10 cellular contexts compared by ENCODE assay signal in genomic region chr2:84807063-84807485, GRCh38.
DNase-seq lines count a peak whose midpoint lies in the region; ATAC-seq, FAIRE-seq and TF ChIP-seq lines count a peak whose summit lies in the region.
"Had no signal": no experiment of that assay in that cellular context is flagged by ENCODE, and none has a peak within 500 bp of the region (broad histone marks: within the 10 kb centered on the region; RNA-seq: fewer than 3 reads in every experiment).

No MANE protein-coding gene starts in this region.

- no peak overlapping the region for H3K4me2 ChIP-seq in HepG2 (ENCODE audit: low read depth, low read length)

- in situ Hi-C loops in HepG2 (cut with HindIII; ENCODE audit: extremely low pct_ligation_motif_present, low pct_unique_long_range_greater_than_20kb) = no loop called here

- H3K36me3 ChIP-seq in right lobe of liver = no peaks in the 10 kb centered on the region
- H3K36me3 ChIP-seq in HepG2 (replicated peaks in 1 of 2; ENCODE audit: control insufficient read depth in 1 of 2, insufficient read depth in 2 of 2, low read length in 2 of 2) = no peaks in the 10 kb centered on the region
- no peaks in the 10 kb centered on the region for H3K36me3 ChIP-seq in aorta (ENCODE audit: control insufficient read depth in 1 of 2, insufficient read depth in 2 of 2, low read length in 1 of 2)
- no peaks in the 10 kb centered on the region for H3K36me3 ChIP-seq in Caco-2 (ENCODE audit: control insufficient read depth, insufficient read depth, low read length)

- no peaks in the 10 kb centered on the region for H3K79me2 ChIP-seq in HepG2 (ENCODE audit: insufficient read depth, low read length)

- FAIRE-seq in HepG2 (lab: Jason Lieb, UNC) (no peak), TTC549 (lab: Jason Lieb, UNC) (peak; percentile 96)

- no peaks in the 10 kb centered on the region for H4K20me1 ChIP-seq in HepG2 (ENCODE audit: insufficient read depth, low read length)

- H3K9me3 ChIP-seq in right lobe of liver (no peaks in the 10 kb centered on the region), HepG2 (ENCODE audit: low read length) (no peaks in the 10 kb centered on the region), aorta (ENCODE audit: control insufficient read depth, low read length) (no peaks in the 10 kb centered on the region), Caco-2 (no peaks in the 10 kb centered on the region)

- CTCF ChIA-PET in HepG2 (lab: Yijun Ruan, JAX; ENCODE audit: low intra/inter-chr PET ratio, low total read pairs) (no interaction called here), Caco-2 (lab: Charles Lee) (no interaction called here)

- peak in 3 of 4 donors; percentile 29 to 42 (median 36) for ATAC-seq in right lobe of liver
- ATAC-seq in HepG2 = no peak
- ATAC-seq in aorta (ENCODE audit: low FRiP score) = peak; percentile 33

- DNase-seq in right lobe of liver (no peak), HepG2 (ENCODE audit: low spot score) (no peak), hepatic stellate cell (ENCODE audit: low spot score) (peak; percentile 85), aorta (no peak), NCI-H1105 treated with DMSO at 0.1 percent for 48 hours (lab: John Stamatoyannopoulos, UW) (no peak), Caco-2 (no peak), SKM-1 (lab: John Stamatoyannopoulos, UW; ENCODE audit: unreplicated experiment) (no peak)
- DNase-seq: CD8-positive, alpha-beta memory T cell; NCI-H524 had no signal

- H3K4me1 ChIP-seq in right lobe of liver = no peaks in the 10 kb centered on the region
- no peaks in the 10 kb centered on the region for H3K4me1 ChIP-seq in HepG2 (ENCODE audit: insufficient read depth, low read length)
- H3K4me1 ChIP-seq in aorta (ENCODE audit: control insufficient read depth in 1 of 2, insufficient read depth in 2 of 2, low read length in 2 of 2) = no peaks in the 10 kb centered on the region
- no peaks in the 10 kb centered on the region for H3K4me1 ChIP-seq in Caco-2

- H3K27ac ChIP-seq in right lobe of liver = no peak overlapping the region
- no peak overlapping the region for H3K27ac ChIP-seq in HepG2 (ENCODE audit: extremely low read length, insufficient read depth, low read length)
- H3K27ac ChIP-seq in aorta (ENCODE audit: low read depth in 1 of 2, low read length in 2 of 2) = no peak overlapping the region

- H3K27me3 Mint-ChIP-seq in Caco-2 (ENCODE audit: insufficient read depth, unreplicated experiment) = peaks cover 3% of the 10 kb centered on the region
- H3K27me3 Mint-ChIP-seq: CD8-positive, alpha-beta memory T cell had no signal

- no peaks in the 10 kb centered on the region for H3K4me1 Mint-ChIP-seq in Caco-2 (ENCODE audit: low read depth, unreplicated experiment)

- H3K4me3 ChIP-seq in right lobe of liver (no peak overlapping the region), HepG2 (replicated peaks in 1 of 3; ENCODE audit: insufficient read depth in 1 of 3, low read depth in 2 of 3, low read length in 3 of 3) (no peak overlapping the region), aorta (ENCODE audit: low read length in 2 of 2) (no peak overlapping the region), Caco-2 (ENCODE audit: low read depth, low read length) (no peak overlapping the region)

- POLR2A ChIA-PET in HepG2 (lab: Yijun Ruan, JAX) (no interaction called here), Caco-2 (lab: Charles Lee) (no interaction called here)

- BruUV-seq in HepG2 (replicated peaks; lab: Mats Ljungman, UMichigan) (no TSS peak), Caco-2 (replicated peaks; lab: Mats Ljungman, UMichigan) (no TSS peak)

- TF ChIP-seq EP300 in HepG2 (IDR thresholded peaks at IDR 0.05; ENCODE audit: low read depth in 2 of 2, low read length in 2 of 2) = no peak
- no peak for TF ChIP-seq EP300 in HepG2 (CRISPR knock-in tag; IDR thresholded peaks at IDR 0.05; ENCODE audit: borderline replicate concordance)

- no peaks in the 10 kb centered on the region for H3K36me3 Mint-ChIP-seq in Caco-2 (ENCODE audit: insufficient read depth, unreplicated experiment)

- no peaks in the 10 kb centered on the region for H3K9me3 Mint-ChIP-seq in Caco-2 (ENCODE audit: unreplicated experiment)

- no peaks in the 10 kb centered on the region for H3K27me3 ChIP-seq in right lobe of liver
- no peaks in the 10 kb centered on the region for H3K27me3 ChIP-seq in HepG2 (ENCODE audit: control insufficient read depth in 1 of 2, insufficient read depth in 2 of 2, low read length in 2 of 2)
- H3K27me3 ChIP-seq in aorta (ENCODE audit: control insufficient read depth in 1 of 2, insufficient read depth in 2 of 2, low read length in 1 of 2) = no peaks in the 10 kb centered on the region
- no peaks in the 10 kb centered on the region for H3K27me3 ChIP-seq in Caco-2 (replicated peaks; ENCODE audit: control insufficient read depth, insufficient read depth, low read length)

- TF ChIP-seq RAD21 in HepG2 (CRISPR knock-in tag; IDR thresholded peaks at IDR 0.05) = no peak

- no peak for TF ChIP-seq CTCF in right lobe of liver (IDR thresholded peaks at IDR 0.05)
- no peak for TF ChIP-seq CTCF in HepG2 (CRISPR knock-in tag; IDR thresholded peaks at IDR 0.05)
- TF ChIP-seq CTCF in Caco-2 (IDR thresholded peaks at IDR 0.05; ENCODE audit: insufficient read depth in 1 of 2, low read depth in 1 of 2, low read length in 1 of 2, severe bottlenecking in 1 of 2, unreplicated experiment in 1 of 2) = no peak

- WGBS in right lobe of liver (ENCODE audit: insufficient coverage, low coverage, low lambda C conversion rate, missing lambda C conversion rate) = 60% methylated on average over 4 of the region's 4 CpGs
- 27% methylated on average over 4 of the region's 4 CpGs for WGBS in HepG2 (ENCODE audit: low lambda C conversion rate)
- 0 to 8% methylated on average over 4 of the region's 4 CpGs for WGBS in aorta, 2 donors

- H3K9ac ChIP-seq in HepG2 (ENCODE audit: insufficient read depth, low read depth, low read length) = no peak overlapping the region

- TF ChIP-seq POLR2A in right lobe of liver (IDR thresholded peaks at IDR 0.05) (no peak), HepG2 (IDR thresholded peaks at IDR 0.05; ENCODE audit: insufficient read depth in 1 of 2, low read depth in 2 of 2, low read length in 2 of 2) (no peak)

- intact Hi-C loops in right lobe of liver (cut with DNase I) (no loop called here), HepG2 (cut with micrococcal nuclease; ENCODE audit: unreplicated experiment) (no loop called here), aorta (cut with DNase I) (no loop called here), Caco-2 (cut with micrococcal nuclease; ENCODE audit: unreplicated experiment) (no loop called here)

- no peak overlapping the region for H3K27ac Mint-ChIP-seq in Caco-2 (ENCODE audit: unreplicated experiment)

- no peak overlapping the region for H2AFZ ChIP-seq in HepG2 (ENCODE audit: low read length)

- no peak overlapping the region for H3K4me3 Mint-ChIP-seq in Caco-2 (ENCODE audit: unreplicated experiment)
- H3K4me3 Mint-ChIP-seq: CD8-positive, alpha-beta memory T cell had no signal

TF ChIP-seq in HepG2, 621 proteins besides CTCF, POLR2A, EP300 and RAD21:
- no peak for TF ChIP-seq SMAD9 (CRISPR knock-in tag; IDR thresholded peaks at IDR 0.05)
- TF ChIP-seq ESRRA (CRISPR knock-in tag; IDR thresholded peaks at IDR 0.05; ENCODE audit: low read depth) = no peak
